ENCODE assay signal across 11 cellular contexts in genomic region chr1:116006486-116006964, GRCh38. TPM values are rescaled to one million over a fixed set of nuclear protein-coding genes. Genes with fewer than 3 reads are reported as not detected.
DNase-seq lines count a peak whose midpoint lies in the region; ATAC-seq and TF ChIP-seq lines count a peak whose summit lies in the region.
"Had no signal": no experiment of that assay in that cellular context is flagged by ENCODE, and none has a peak within 500 bp of the region (broad histone marks: within the 10 kb centered on the region; RNA-seq: fewer than 3 reads in every experiment).

No MANE protein-coding gene starts in this region.

- H3K27me3 ChIP-seq in tibial artery (no peaks in the 10 kb centered on the region), ascending aorta (no peaks in the 10 kb centered on the region)

- H3K4me1 Mint-ChIP-seq in effector memory CD8-positive, alpha-beta T cell (ENCODE audit: low read depth in 2 of 2): peaks cover 3 to 5% of the 10 kb centered on the region in 2 donors

- no peaks in the 10 kb centered on the region for H3K36me3 Mint-ChIP-seq in effector memory CD8-positive, alpha-beta T cell (ENCODE audit: insufficient read depth)

- no peak overlapping the region for H3K4me3 ChIP-seq in tibial artery
- no peak overlapping the region for H3K4me3 ChIP-seq in ascending aorta

- H3K4me3 Mint-ChIP-seq in effector memory CD8-positive, alpha-beta T cell: peak overlapping the region; percentile 50 to 70

- no peak for TF ChIP-seq POLR2A in GM18505 (IDR thresholded peaks at IDR 0.05; ENCODE audit: borderline replicate concordance, extremely low read depth, insufficient read depth, insufficient read length)

- peaks cover 0 to 21% (median 14%) of the 10 kb centered on the region in 4 donors for H3K4me1 ChIP-seq in tibial artery
- H3K4me1 ChIP-seq in ascending aorta: peaks cover 0 to 4% of the 10 kb centered on the region in 2 donors

- intact Hi-C loops in tibial artery (cut with DNase I; ENCODE audit: low total_unique reads) (no loop called here), head of caudate nucleus (cut with DNase I) (no loop called here), ascending aorta (cut with DNase I) (no loop called here)

- H3K9me3 ChIP-seq in tibial artery (no peaks in the 10 kb centered on the region), ascending aorta (no peaks in the 10 kb centered on the region)

- peak overlapping the region; percentile 65 to 91 for H3K27ac Mint-ChIP-seq in effector memory CD8-positive, alpha-beta T cell

- H3K27ac ChIP-seq in tibial artery (no peak overlapping the region), ascending aorta (no peak overlapping the region)

- H3K9me3 Mint-ChIP-seq in effector memory CD8-positive, alpha-beta T cell: no peaks in the 10 kb centered on the region

- TF ChIP-seq CTCF in tibial artery (IDR thresholded peaks at IDR 0.05) (no peak), ascending aorta (IDR thresholded peaks at IDR 0.05) (no peak)

- peak in 1 of 3 experiments; percentile 10 for DNase-seq in effector memory CD8-positive, alpha-beta T cell
- no peak for DNase-seq in tibial artery
- DNase-seq in head of caudate nucleus: no peak
- no peak for DNase-seq in NCI-H1930 (lab: John Stamatoyannopoulos, UW)
- no peak for DNase-seq in ascending aorta (ENCODE audit: low spot score in 2 of 2)
- DNase-seq: dermis blood vessel endothelial cell, left cardiac atrium, MV-4-11 had no signal

- ATAC-seq in GM18505 (IDR thresholded peaks at IDR 0.05; ENCODE audit: unreplicated experiment): peak; percentile 82
- peak; percentile 95 for ATAC-seq in GM21447 (IDR thresholded peaks at IDR 0.05; ENCODE audit: unreplicated experiment)
- peak; percentile 97 for ATAC-seq in HG03432 (IDR thresholded peaks at IDR 0.05; ENCODE audit: unreplicated experiment)
- peak; percentile 88 for ATAC-seq in effector memory CD8-positive, alpha-beta T cell (replicated peaks)
- ATAC-seq: left cardiac atrium had no signal

- peaks cover 0 to 4% (median 3%) of the 10 kb centered on the region in 3 donors for H3K36me3 ChIP-seq in tibial artery
- no peaks in the 10 kb centered on the region for H3K36me3 ChIP-seq in ascending aorta

- H3K27me3 Mint-ChIP-seq in effector memory CD8-positive, alpha-beta T cell: no peaks in the 10 kb centered on the region

RNA-seq across cellular contexts. Expression of gene SLC22A15, which starts 30.2 kb away (rescaled TPM):
- total RNA-seq in ascending aorta: 5.6 TPM
